1 cellular context compared by ENCODE assay signal in genomic region chr18:7174359-7175107, GRCh38.
TF ChIP-seq lines count a peak whose summit lies in the region.

No MANE protein-coding gene starts in this region.

TF ChIP-seq in IMR-90, 13 proteins besides CTCF, POLR2A, EP300 and RAD21:
- no peak for TF ChIP-seq NFE2L2 (IDR thresholded peaks at IDR 0.05; ENCODE audit: low read depth, low read length)
- no peak for TF ChIP-seq USF2 (IDR thresholded peaks at IDR 0.05; ENCODE audit: low read depth, low read length)
- no peak; the same call in 1 of the 2 replicates for TF ChIP-seq SMC3 (IDR thresholded peaks at IDR 0.05; ENCODE audit: low read depth, low read length)
- TF ChIP-seq RFX5 (IDR thresholded peaks at IDR 0.05; ENCODE audit: low read depth, low read length): no peak
- TF ChIP-seq CEBPB (IDR thresholded peaks at IDR 0.05; ENCODE audit: low read depth, low read length): no peak
- TF ChIP-seq MAZ (IDR thresholded peaks at IDR 0.05; ENCODE audit: borderline replicate concordance, low read depth, low read length): no peak
- TF ChIP-seq CHD1 (IDR thresholded peaks at IDR 0.05; ENCODE audit: low read depth, low read length): no peak
- TF ChIP-seq FOS (IDR thresholded peaks at IDR 0.05; ENCODE audit: low read depth, low read length): no peak
- TF ChIP-seq MXI1 (IDR thresholded peaks at IDR 0.05; ENCODE audit: borderline replicate concordance, low read depth, low read length): no peak
- no peak for TF ChIP-seq BHLHE40 (IDR thresholded peaks at IDR 0.05; ENCODE audit: low read depth, low read length)
- TF ChIP-seq MAFK (IDR thresholded peaks at IDR 0.05; ENCODE audit: low read depth, low read length): no peak
- no peak for TF ChIP-seq RCOR1 (IDR thresholded peaks at IDR 0.05; ENCODE audit: insufficient replicate concordance, low read length)
- no peak for TF ChIP-seq ELK1 (IDR thresholded peaks at IDR 0.05; ENCODE audit: borderline replicate concordance, low read depth, low read length)
